In genomic region chr5:140342896-140343295, GRCh38 we compare ENCODE assay signal across 14 cellular contexts. TPM values are rescaled to one million over a fixed set of nuclear protein-coding genes. Genes with fewer than 3 reads are reported as not detected.
A peak's percentile ranks its signal among the peaks of the same experiment; 100 is the strongest.
DNase-seq lines count a peak whose midpoint lies in the region; ATAC-seq and TF ChIP-seq lines count a peak whose summit lies in the region.
"Had no signal": no experiment of that assay in that cellular context is flagged by ENCODE, and none has a peak within 500 bp of the region (broad histone marks: within the 10 kb centered on the region; RNA-seq: fewer than 3 reads in every experiment).

No MANE protein-coding gene starts in this region.

- CTCF ChIA-PET in activated CD4-positive, alpha-beta memory T cell treated with anti-CD3 and anti-CD28 coated beads, Interleukin-2, amount 10 ng/mL, durations not matched to agents 7 days and 5 days (lab: Charles Lee) = interaction anchor here (1.5 to 21.6 kb wide), 6 partner anchors 10 to 94 kb away, joined by 3 to 951 read pairs (median 6); partner anchors contain the start of gene ANKHD1

- peak overlapping the region; percentile 99 for H3K27ac ChIP-seq in BLaER1
- H3K27ac ChIP-seq in HL-60 (replicated peaks) = peak overlapping the region; percentile 70
- H3K27ac ChIP-seq in muscle layer of duodenum (ENCODE audit: low read length) = peak overlapping the region; percentile 33

- peak overlapping the region; percentile 94 for H3K27ac Mint-ChIP-seq in activated CD4-positive, alpha-beta memory T cell treated with anti-CD3 and anti-CD28 coated beads, Interleukin-2, amount 10 ng/mL, durations not matched to agents 7 days and 5 days
- H3K27ac Mint-ChIP-seq: progenitor cell of endocrine pancreas had no signal

- peak overlapping the region; percentile 83 for H3K4me3 ChIP-seq in BLaER1
- H3K4me3 ChIP-seq in HL-60 (replicated peaks; ENCODE audit: insufficient read depth, low read length) = no peak overlapping the region
- no peak overlapping the region for H3K4me3 ChIP-seq in muscle layer of duodenum (ENCODE audit: low read depth in 1 of 2, low read length in 2 of 2)

- H3K4me1 Mint-ChIP-seq in activated CD4-positive, alpha-beta memory T cell treated with anti-CD3 and anti-CD28 coated beads, Interleukin-2, amount 10 ng/mL, durations not matched to agents 7 days and 5 days = peaks cover 73% of the 10 kb centered on the region

- H3K27me3 Mint-ChIP-seq in activated CD4-positive, alpha-beta memory T cell treated with anti-CD3 and anti-CD28 coated beads, Interleukin-2, amount 10 ng/mL, durations not matched to agents 7 days and 5 days = no peaks in the 10 kb centered on the region

- intact Hi-C loops in posterior cingulate gyrus (cut with DNase I) = loop anchor here (10.0 kb wide), 1 partner anchor 168 kb away; the partner anchor contains the start of gene CYSTM1

- no peak for ATAC-seq in HG02981 (IDR thresholded peaks at IDR 0.05; ENCODE audit: unreplicated experiment)
- ATAC-seq: esophagus mucosa had no signal

- DNase-seq in HL-60 (ENCODE audit: low read depth in 1 of 2, low spot score in 1 of 2) (peak in 1 of 2 experiments; percentile 42), posterior cingulate gyrus (no peak), NK-92 (lab: John Stamatoyannopoulos, UW; ENCODE audit: unreplicated experiment) (no peak), DMS153 (lab: John Stamatoyannopoulos, UW) (no peak)
- no peak for DNase-seq in activated CD4-positive, alpha-beta memory T cell treated with anti-CD3 and anti-CD28 coated beads, Interleukin-2, amount 10 ng/mL, durations not matched to agents 7 days and 5 days
- DNase-seq: activated CD4-positive, alpha-beta T cell treated with anti-CD3 and anti-CD28 coated beads for 1 hour; anterior cingulate cortex; Caco-2; NCI-H187 had no signal

- peaks cover 86% of the 10 kb centered on the region for H3K4me1 ChIP-seq in BLaER1
- peaks cover 12 to 46% of the 10 kb centered on the region in 2 donors for H3K4me1 ChIP-seq in muscle layer of duodenum (ENCODE audit: control insufficient read depth in 1 of 2, insufficient read depth in 2 of 2, low read length in 2 of 2)

- H4K20me1 ChIP-seq in BLaER1 = peaks cover 20% of the 10 kb centered on the region

- H3K9me3 ChIP-seq in BLaER1 (no peaks in the 10 kb centered on the region), muscle layer of duodenum (ENCODE audit: control insufficient read depth in 1 of 2, low read length in 2 of 2) (no peaks in the 10 kb centered on the region)
- H3K9me3 ChIP-seq: Caco-2 had no signal

- no peak for TF ChIP-seq CTCF in HL-60 (IDR thresholded peaks at IDR 0.05; ENCODE audit: insufficient read depth, low read length)

- H3K9ac ChIP-seq in BLaER1 = peak overlapping the region; percentile 94

- H3K36me3 ChIP-seq in BLaER1 (peaks cover 51% of the 10 kb centered on the region), muscle layer of duodenum (ENCODE audit: control insufficient read depth in 1 of 2, insufficient read depth in 2 of 2, low read length in 2 of 2) (peaks cover 6 to 14% of the 10 kb centered on the region in 2 donors)

- H3K27me3 ChIP-seq in BLaER1 (no peaks in the 10 kb centered on the region), HL-60 (ENCODE audit: insufficient read depth, poor library complexity, severe bottlenecking) (no peaks in the 10 kb centered on the region), muscle layer of duodenum (ENCODE audit: low read depth, low read length) (no peaks in the 10 kb centered on the region)

- H3K9me3 Mint-ChIP-seq in activated CD4-positive, alpha-beta memory T cell treated with anti-CD3 and anti-CD28 coated beads, Interleukin-2, amount 10 ng/mL, durations not matched to agents 7 days and 5 days = no peaks in the 10 kb centered on the region

- POLR2A ChIA-PET in activated CD4-positive, alpha-beta memory T cell treated with anti-CD3 and anti-CD28 coated beads, Interleukin-2, amount 10 ng/mL, durations not matched to agents 7 days and 5 days (lab: Charles Lee) = interaction anchor here (1.0 to 4.5 kb wide), 6 partner anchors 10 to 98 kb away, joined by 4 to 40 read pairs (median 8); partner anchors contain the start of genes ANKHD1 and PFDN1

- peak overlapping the region; percentile 98 for H3K4me2 ChIP-seq in BLaER1

- H3K36me3 Mint-ChIP-seq in activated CD4-positive, alpha-beta memory T cell treated with anti-CD3 and anti-CD28 coated beads, Interleukin-2, amount 10 ng/mL, durations not matched to agents 7 days and 5 days (ENCODE audit: low read depth) = peaks cover 74% of the 10 kb centered on the region

- H3K4me3 Mint-ChIP-seq in activated CD4-positive, alpha-beta memory T cell treated with anti-CD3 and anti-CD28 coated beads, Interleukin-2, amount 10 ng/mL, durations not matched to agents 7 days and 5 days = peak overlapping the region; percentile 96

RNA-seq across cellular contexts. Expression of gene HBEGF, which starts 3.5 kb away (rescaled TPM):
- total RNA-seq in activated CD4-positive, alpha-beta memory T cell treated with anti-CD3 and anti-CD28 coated beads, Interleukin-2, amount 10 ng/mL, durations not matched to agents 7 days and 5 days = 10 to 100 TPM; 67.9 to 69.1 TPM

RNA-seq across cellular contexts. Expression of gene SLC4A9, which starts 17.1 kb away (rescaled TPM):
- under 1 TPM; 0.43 to 0.78 TPM for total RNA-seq in activated CD4-positive, alpha-beta memory T cell treated with anti-CD3 and anti-CD28 coated beads, Interleukin-2, amount 10 ng/mL, durations not matched to agents 7 days and 5 days

RNA-seq across cellular contexts. Expression of gene PFDN1, which starts 40.0 kb away (rescaled TPM):
- 10 to 100 TPM; 52.3 to 55.8 TPM for total RNA-seq in activated CD4-positive, alpha-beta memory T cell treated with anti-CD3 and anti-CD28 coated beads, Interleukin-2, amount 10 ng/mL, durations not matched to agents 7 days and 5 days

RNA-seq across cellular contexts. Expression of gene ANKHD1, which starts 58.7 kb away (rescaled TPM):
- total RNA-seq in activated CD4-positive, alpha-beta memory T cell treated with anti-CD3 and anti-CD28 coated beads, Interleukin-2, amount 10 ng/mL, durations not matched to agents 7 days and 5 days = 100 to 1,000 TPM; 109 to 122 TPM

Comparison
In these comparisons a context has a peak if more than half of its experiments do, and no peak if none do; other contexts are left out.
1. H3K27ac ChIP-seq: peak in every context shown above with its lines; median percentile 99 in BLaER1; 70 in HL-60; 33 in muscle layer of duodenum.